8 cellular contexts compared by ENCODE assay signal in the genomic region with DNA sequence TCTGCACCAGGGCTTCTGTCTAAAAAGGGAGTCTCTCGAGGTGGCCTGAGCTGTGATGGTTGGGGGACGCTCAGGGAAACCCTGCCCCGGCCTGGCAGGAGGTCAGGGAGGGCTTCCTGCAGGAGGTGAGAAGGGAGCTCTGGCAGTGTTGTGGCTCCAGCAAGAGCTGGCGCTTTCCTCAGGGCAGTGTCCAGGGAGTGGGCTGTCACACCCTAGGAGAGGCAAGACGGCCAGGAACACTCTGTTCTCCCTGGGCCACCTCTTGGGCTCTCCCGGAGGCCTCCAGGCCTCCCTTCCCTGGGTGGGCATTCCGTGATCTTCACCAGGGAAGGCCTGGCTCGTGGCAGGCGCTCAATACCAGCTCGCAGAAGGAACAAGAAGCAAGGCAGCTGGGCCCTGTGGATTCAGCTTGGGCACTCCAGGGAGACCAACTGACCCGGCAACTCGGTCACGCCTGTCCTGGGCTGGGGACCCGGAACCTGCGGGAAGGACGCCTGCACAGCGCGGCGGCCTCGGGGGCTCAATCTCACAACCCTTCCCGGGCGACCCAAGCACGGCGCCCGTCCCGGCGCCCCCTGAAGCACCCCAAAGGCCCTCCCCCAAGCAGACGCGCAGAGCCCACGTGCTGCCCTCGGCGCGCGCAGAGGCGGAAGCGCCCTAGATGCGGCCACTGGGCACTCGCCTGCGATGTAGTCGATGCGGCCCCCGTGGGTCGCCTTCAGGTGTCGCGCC. TPM values are rescaled to one million over a fixed set of nuclear protein-coding genes. Genes with fewer than 3 reads are reported as not detected.
A peak's percentile ranks its signal among the peaks of the same experiment; 100 is the strongest.
DNase-seq lines count a peak whose midpoint lies in the region; ATAC-seq and TF ChIP-seq lines count a peak whose summit lies in the region.

No MANE protein-coding gene starts in this region.

- CTCF ChIA-PET in GM10248 (lab: Yijun Ruan, JAX) = interaction anchor here (1.0 to 6.7 kb wide), 7 partner anchors 11 to 356 kb away, joined by 3 to 37 read pairs (median 10); a partner anchor contains a TSS

- H3K27ac ChIP-seq in right atrium auricular region = peak overlapping the region; percentile 87 to 92

- in situ Hi-C loops in SK-MEL-5 (cut with HindIII; ENCODE audit: low pct_unique_long_range_greater_than_20kb, low sequenced_read_pairs) = no loop called here

- no peaks in the 10 kb centered on the region for H3K27me3 ChIP-seq in right atrium auricular region

- TF ChIP-seq CTCF in GM10248 (IDR thresholded peaks at IDR 0.05; ENCODE audit: control extremely low read depth, extremely low read depth, low read depth, missing control alignments) = no peak
- TF ChIP-seq CTCF in right atrium auricular region (IDR thresholded peaks at IDR 0.05) = no peak

- DNase-seq in GM10248 (ENCODE audit: extremely low spot score) = peak; percentile 81
- peak; percentile 67 for DNase-seq in Jurkat, Clone E6-1 (ENCODE audit: low read depth, low spot score)
- DNase-seq in SK-MEL-5 (ENCODE audit: low read depth, low spot score) = peak; percentile 72
- DNase-seq in anterior cingulate cortex (lab: John Stamatoyannopoulos, UW) = peak in 57 of 58 donors; percentile 40 to 89 (median 79)
- peak; percentile 75 for DNase-seq in right atrium auricular region (ENCODE audit: low spot score)
- DNase-seq in putamen (ENCODE audit: low spot score) = peak; percentile 86
- no peak for DNase-seq in NCI-H128 (lab: John Stamatoyannopoulos, UW; ENCODE audit: unreplicated experiment)

- POLR2A ChIA-PET in GM10248 (lab: Yijun Ruan, JAX) = interaction anchor here (0.5 to 1.3 kb wide), 4 partner anchors 28 to 381 kb away, joined by 3 to 5 read pairs (median 3); no protein-coding TSS in a partner anchor

- peaks cover 10% of the 10 kb centered on the region for H3K36me3 ChIP-seq in right atrium auricular region

- H3K9me3 ChIP-seq in right atrium auricular region = no peaks in the 10 kb centered on the region

- ATAC-seq in GM21786 (IDR thresholded peaks at IDR 0.05; ENCODE audit: unreplicated experiment) = peak; percentile 44

- H3K4me3 ChIP-seq in Jurkat, Clone E6-1 (ENCODE audit: low read length) = peak overlapping the region; percentile 85
- peak overlapping the region; percentile 50 to 77 for H3K4me3 ChIP-seq in right atrium auricular region

- H3K4me1 ChIP-seq in right atrium auricular region = peaks cover 0 to 37% of the 10 kb centered on the region in 2 donors

RNA-seq across cellular contexts. Expression of a gene that starts 0.7 kb away (rescaled TPM):
- 328 TPM for polyA plus RNA-seq in Jurkat, Clone E6-1 (2012; ENCODE audit: insufficient read depth, insufficient read length)
- total RNA-seq in SK-MEL-5 (2014; rRNA removed; shearing (Covaris generic)) = 209 and 226 TPM in 2 replicates
- polyA plus RNA-seq in SK-MEL-5 (2015; cell fraction: cytosol; rRNA removed) = 209 and 249 TPM in 2 replicates
- polyA plus RNA-seq in SK-MEL-5 (2015; cell fraction: nucleus; rRNA removed) = 99.4 and 110 TPM in 2 replicates
- 10 to 100 TPM; 50.6 to 90.4 TPM for total RNA-seq in right atrium auricular region

RNA-seq across cellular contexts. Expression of a gene that starts 7.4 kb away (rescaled TPM):
- polyA plus RNA-seq in Jurkat, Clone E6-1 (2012; ENCODE audit: insufficient read depth, insufficient read length) = 93.9 TPM
- 13.8 and 17.4 TPM in 2 replicates for total RNA-seq in SK-MEL-5 (2014; rRNA removed; shearing (Covaris generic))
- polyA plus RNA-seq in SK-MEL-5 (2015; cell fraction: cytosol; rRNA removed) = 38.1 and 45.4 TPM in 2 replicates
- 10.3 and 23.5 TPM in 2 replicates for polyA plus RNA-seq in SK-MEL-5 (2015; cell fraction: nucleus; rRNA removed)
- total RNA-seq in right atrium auricular region = 1 to 10 TPM in 1 of 2 donors, under 1 TPM in 1; 0.39 to 1.3 TPM

RNA-seq across cellular contexts. Expression of a gene that starts 26.0 kb away (rescaled TPM):
- polyA plus RNA-seq in Jurkat, Clone E6-1 (2012; ENCODE audit: insufficient read depth, insufficient read length) = 194 TPM
- 44.1 and 48.7 TPM in 2 replicates for total RNA-seq in SK-MEL-5 (2014; rRNA removed; shearing (Covaris generic))
- polyA plus RNA-seq in SK-MEL-5 (2015; cell fraction: cytosol; rRNA removed) = 84.8 and 136 TPM in 2 replicates
- polyA plus RNA-seq in SK-MEL-5 (2015; cell fraction: nucleus; rRNA removed) = 236 and 297 TPM in 2 replicates
- total RNA-seq in right atrium auricular region = 10 to 100 TPM; 37.7 to 73.2 TPM

RNA-seq across cellular contexts. Expression of a gene that starts 45.7 kb away (rescaled TPM):
- polyA plus RNA-seq in Jurkat, Clone E6-1 (2012; ENCODE audit: insufficient read depth, insufficient read length) = 9.3 TPM
- 15.2 and 15.4 TPM in 2 replicates for total RNA-seq in SK-MEL-5 (2014; rRNA removed; shearing (Covaris generic))
- polyA plus RNA-seq in SK-MEL-5 (2015; cell fraction: cytosol; rRNA removed) = 75.3 and 80.6 TPM in 2 replicates
- 31.6 and 36.5 TPM in 2 replicates for polyA plus RNA-seq in SK-MEL-5 (2015; cell fraction: nucleus; rRNA removed)
- 10 to 100 TPM; 12.6 to 18.8 TPM for total RNA-seq in right atrium auricular region

RNA-seq across cellular contexts. Expression of a gene that starts 45.9 kb away (rescaled TPM):
- polyA plus RNA-seq in Jurkat, Clone E6-1 (2012; ENCODE audit: insufficient read depth, insufficient read length) = 203 TPM
- total RNA-seq in SK-MEL-5 (2014; rRNA removed; shearing (Covaris generic)) = 79.3 and 86.0 TPM in 2 replicates
- polyA plus RNA-seq in SK-MEL-5 (2015; cell fraction: cytosol; rRNA removed) = 69.7 and 75.2 TPM in 2 replicates
- polyA plus RNA-seq in SK-MEL-5 (2015; cell fraction: nucleus; rRNA removed) = 164 and 174 TPM in 2 replicates
- total RNA-seq in right atrium auricular region = 10 to 100 TPM; 30.7 to 33.0 TPM
